28 cellular contexts compared by ENCODE assay signal in genomic region chr6:44537306-44538049, GRCh38.
DNase-seq lines count a peak whose midpoint lies in the region; ATAC-seq and TF ChIP-seq lines count a peak whose summit lies in the region.
"Had no signal": no experiment of that assay in that cellular context is flagged by ENCODE, and none has a peak within 500 bp of the region (broad histone marks: within the 10 kb centered on the region; RNA-seq: fewer than 3 reads in every experiment).

No MANE protein-coding gene starts in this region.

- H3K4me3 Mint-ChIP-seq in MCF 10A (ENCODE audit: unreplicated experiment): no peak overlapping the region
- H3K4me3 Mint-ChIP-seq in activated T-helper 17 cell treated with anti-CD3 and anti-CD28 coated beads, Interleukin-2, amount 50 U/mL, for 72 hours: no peak overlapping the region
- H3K4me3 Mint-ChIP-seq: activated CD8-positive, alpha-beta T cell treated with anti-CD3 and anti-CD28 coated beads, Interleukin-2, amount 10 ng/mL, durations not matched to agents 7 days and 5 days; CD14-positive monocyte; GM23338; naive B cell had no signal

- no peaks in the 10 kb centered on the region for H3K27me3 ChIP-seq in mammary epithelial cell (ENCODE audit: insufficient read depth, low read length)
- H3K27me3 ChIP-seq: foreskin keratinocyte, neutrophil, right lobe of liver, stomach, vagina had no signal

- dilution Hi-C loops in mammary epithelial cell (cut with HindIII; ENCODE audit: low sequenced_read_pairs): no loop called here

- ATAC-seq in activated T-helper 17 cell treated with anti-CD3 and anti-CD28 coated beads, Interleukin-2, amount 50 U/mL, for 72 hours (replicated peaks): no peak
- no peak for ATAC-seq in HG03520 (IDR thresholded peaks at IDR 0.05; ENCODE audit: unreplicated experiment)
- ATAC-seq: activated CD8-positive, alpha-beta T cell treated with anti-CD3 and anti-CD28 coated beads, Interleukin-2, amount 10 ng/mL, durations not matched to agents 7 days and 5 days; esophagus mucosa; foreskin keratinocyte; GM23338; right lobe of liver had no signal

- POLR2A ChIA-PET in MCF 10A (lab: Yijun Ruan, JAX): no interaction called here

- 73% methylated on average over 10 of the region's 10 CpGs for WGBS in mammary epithelial cell (ENCODE audit: low coverage, missing lambda C conversion rate)

- CTCF ChIA-PET in mammary epithelial cell (lab: Charles Lee; ENCODE audit: low non-redundant PET) (no interaction called here), MCF 10A (lab: Yijun Ruan, JAX) (interaction anchor here (0.6 to 1.2 kb wide), 2 partner anchors 16 to 1385 kb away, joined by 3 to 4 read pairs; no protein-coding TSS in a partner anchor)

- no peak for TF ChIP-seq CTCF in mammary epithelial cell (conservative IDR thresholded peaks at IDR 0.05 in 1 of 2, IDR thresholded peaks at IDR 0.05 in 1 of 2; ENCODE audit: extremely low read depth in 1 of 2, insufficient read depth in 1 of 2, low read depth in 1 of 2, low read length in 2 of 2)
- no peak for TF ChIP-seq CTCF in MCF 10A (IDR thresholded peaks at IDR 0.05; ENCODE audit: unreplicated experiment)
- TF ChIP-seq CTCF in coronary artery (IDR thresholded peaks at IDR 0.05): no peak

- intact Hi-C loops in mammary epithelial cell (cut with micrococcal nuclease): no loop called here
- intact Hi-C loops in MCF 10A (cut with micrococcal nuclease): no loop called here

- no peak overlapping the region for H3K27ac ChIP-seq in mammary epithelial cell (ENCODE audit: insufficient read depth, low read depth, low read length)
- H3K27ac ChIP-seq in coronary artery: no peak overlapping the region
- H3K27ac ChIP-seq: foreskin keratinocyte, neutrophil, prostate gland, right lobe of liver, stomach, vagina had no signal

- H4K20me1 ChIP-seq in mammary epithelial cell (ENCODE audit: insufficient read depth, low read length): no peaks in the 10 kb centered on the region

- no peak overlapping the region for H2AFZ ChIP-seq in mammary epithelial cell (ENCODE audit: low read depth, low read length)
- H2AFZ ChIP-seq: GM23338 had no signal

- BruUV-seq in mammary epithelial cell (replicated peaks; lab: Mats Ljungman, UMichigan) (no TSS peak), MCF 10A (replicated peaks; lab: Mats Ljungman, UMichigan) (no TSS peak)

- H3K79me2 ChIP-seq in mammary epithelial cell (ENCODE audit: insufficient read depth, low read length): no peaks in the 10 kb centered on the region

- H3K4me1 Mint-ChIP-seq in MCF 10A (ENCODE audit: insufficient read depth, unreplicated experiment): no peaks in the 10 kb centered on the region
- H3K4me1 Mint-ChIP-seq in activated T-helper 17 cell treated with anti-CD3 and anti-CD28 coated beads, Interleukin-2, amount 50 U/mL, for 72 hours: no peaks in the 10 kb centered on the region
- H3K4me1 Mint-ChIP-seq: naive B cell had no signal

- no peaks in the 10 kb centered on the region for H3K36me3 Mint-ChIP-seq in MCF 10A (ENCODE audit: insufficient read depth, unreplicated experiment)
- H3K36me3 Mint-ChIP-seq in activated T-helper 17 cell treated with anti-CD3 and anti-CD28 coated beads, Interleukin-2, amount 50 U/mL, for 72 hours (ENCODE audit: low read depth): no peaks in the 10 kb centered on the region
- H3K36me3 Mint-ChIP-seq: CD14-positive monocyte, naive B cell had no signal

- no peak overlapping the region for H3K4me3 ChIP-seq in mammary epithelial cell (replicated peaks in 1 of 3; ENCODE audit: insufficient read depth in 1 of 3, low read depth in 2 of 3, low read length in 3 of 3)
- H3K4me3 ChIP-seq in coronary artery: no peak overlapping the region
- H3K4me3 ChIP-seq: GM23338, prostate gland, right lobe of liver, stomach, vagina had no signal

- H3K9ac ChIP-seq in mammary epithelial cell (ENCODE audit: insufficient read depth, low read length): no peak overlapping the region

- DNase-seq in NCI-H1417 (lab: John Stamatoyannopoulos, UW) (peak; percentile 17 to 55 (median 49)), NCI-H1417 treated with DMSO at 0.1 percent for 48 hours (lab: John Stamatoyannopoulos, UW) (no peak), mammary epithelial cell (peak; percentile 5), MCF 10A (ENCODE audit: unreplicated experiment) (no peak), coronary artery (ENCODE audit: low spot score) (peak; percentile 56)
- peak; percentile 1 for DNase-seq in stimulated activated CD8-positive, alpha-beta memory T cell treated with anti-CD3 and anti-CD28 coated beads, Interleukin-4, amount 100 ng/mL, for 48 hours
- DNase-seq: activated CD4-positive, alpha-beta T cell treated with anti-CD3 and anti-CD28 coated beads for 4 hours; activated CD8-positive, alpha-beta T cell treated with anti-CD3 and anti-CD28 coated beads, Interleukin-2, amount 10 ng/mL, durations not matched to agents 7 days and 5 days; activated effector memory CD4-positive, alpha-beta T cell treated with anti-CD3 and anti-CD28 coated beads, Interleukin-2, amount 50 U/mL, for 16 hours; activated T-cell treated with anti-CD3 and anti-CD28 coated beads, Interleukin-2, amount 50 U/mL, for 1 hour; foreskin keratinocyte; IMR-90; midbrain; naive B cell; NCI-H2171; NCI-H524 treated with DMSO at 0.1 percent for 48 hours; right lobe of liver; stimulated activated CD4-positive, alpha-beta T cell treated with anti-CD3 and anti-CD28 coated beads, Interleukin-12 subunit alpha, Interleukin-12 subunit beta, amount 100 ng/mL, for 4 hours; stimulated activated CD4-positive, alpha-beta T cell treated with anti-CD3 and anti-CD28 coated beads, Interleukin-2, amount 100 ng/mL, for 48 hours; stomach had no signal

- no peaks in the 10 kb centered on the region for H3K9me3 Mint-ChIP-seq in MCF 10A (ENCODE audit: unreplicated experiment)
- no peaks in the 10 kb centered on the region for H3K9me3 Mint-ChIP-seq in activated T-helper 17 cell treated with anti-CD3 and anti-CD28 coated beads, Interleukin-2, amount 50 U/mL, for 72 hours

- no peaks in the 10 kb centered on the region for H3K4me1 ChIP-seq in mammary epithelial cell (ENCODE audit: insufficient read depth, low read length)
- H3K4me1 ChIP-seq: foreskin keratinocyte, right lobe of liver, stomach, vagina had no signal

- in situ Hi-C loops in mammary epithelial cell (cut with MboI; ENCODE audit: low sequenced_read_pairs in 2 of 2): no loop called here

- H3K9me3 ChIP-seq in mammary epithelial cell (replicated peaks; ENCODE audit: insufficient read depth, low read length): no peaks in the 10 kb centered on the region
- H3K9me3 ChIP-seq: neutrophil, prostate gland, right lobe of liver, stomach, vagina had no signal

- H3K36me3 ChIP-seq in mammary epithelial cell (ENCODE audit: insufficient read depth, low read length): no peaks in the 10 kb centered on the region
- H3K36me3 ChIP-seq: neutrophil, prostate gland, right lobe of liver, stomach, vagina had no signal

- H3K4me2 ChIP-seq in mammary epithelial cell (ENCODE audit: insufficient read depth, low read depth, low read length): no peak overlapping the region
- H3K4me2 ChIP-seq: GM23338 had no signal

- no peak overlapping the region for H3K27ac Mint-ChIP-seq in MCF 10A (ENCODE audit: low read depth, unreplicated experiment)
- H3K27ac Mint-ChIP-seq in activated T-helper 17 cell treated with anti-CD3 and anti-CD28 coated beads, Interleukin-2, amount 50 U/mL, for 72 hours: no peak overlapping the region
- H3K27ac Mint-ChIP-seq: activated CD8-positive, alpha-beta T cell treated with anti-CD3 and anti-CD28 coated beads, Interleukin-2, amount 10 ng/mL, durations not matched to agents 7 days and 5 days; CD14-positive monocyte; GM23338; naive B cell had no signal

- H3K27me3 Mint-ChIP-seq in MCF 10A (ENCODE audit: insufficient read depth, unreplicated experiment): no peaks in the 10 kb centered on the region
- peaks cover 5% of the 10 kb centered on the region for H3K27me3 Mint-ChIP-seq in activated T-helper 17 cell treated with anti-CD3 and anti-CD28 coated beads, Interleukin-2, amount 50 U/mL, for 72 hours

Comparison
In these comparisons a context has a peak if more than half of its experiments do, and no peak if none do; other contexts are left out.
1. DNase-seq: peak in NCI-H1417 (3 of 3), mammary epithelial cell (single experiment), coronary artery (single experiment) and stimulated activated CD8-positive, alpha-beta memory T cell treated with anti-CD3 and anti-CD28 coated beads, Interleukin-4, amount 100 ng/mL, for 48 hours (single experiment); none in NCI-H1417 treated with DMSO at 0.1 percent for 48 hours (single experiment) and MCF 10A (single experiment).